In genomic region chr1:15714438-15715136, GRCh38 we compare ENCODE assay signal across 9 cellular contexts. TPM values are rescaled to one million over a fixed set of nuclear protein-coding genes. Genes with fewer than 3 reads are reported as not detected.
DNase-seq lines count a peak whose midpoint lies in the region; TF ChIP-seq lines count a peak whose summit lies in the region.
"Had no signal": no experiment of that assay in that cellular context is flagged by ENCODE, and none has a peak within 500 bp of the region (broad histone marks: within the 10 kb centered on the region; RNA-seq: fewer than 3 reads in every experiment).

No MANE protein-coding gene starts in this region.

- H3K79me2 ChIP-seq in osteoblast (ENCODE audit: insufficient read depth, low read length), result peaks cover 66% of the 10 kb centered on the region

- peak overlapping the region; percentile 48 for H3K27ac Mint-ChIP-seq in activated T-helper 1 cell treated with anti-CD3 and anti-CD28 coated beads, Interleukin-12 subunit alpha, Interleukin-12 subunit beta, Interleukin-2, Interleukin-4 antibody, amounts not matched to agents 30 ng/mL and 10 ng/mL and 1 ng/mL, durations not matched to agents 14 hours and 24 hours and 36 hours

- peaks cover 22% of the 10 kb centered on the region for H4K20me1 ChIP-seq in osteoblast (ENCODE audit: insufficient read depth, low read length)

- in situ Hi-C loops in GM13977 (cut with MboI; ENCODE audit: low pct_unique_long_range_greater_than_20kb, low sequenced_read_pairs, unreplicated experiment), result loop anchor here (10.0 kb wide), 1 partner anchor 120 kb away; no protein-coding TSS in a partner anchor

- no peaks in the 10 kb centered on the region for H3K4me1 Mint-ChIP-seq in activated T-helper 1 cell treated with anti-CD3 and anti-CD28 coated beads, Interleukin-12 subunit alpha, Interleukin-12 subunit beta, Interleukin-2, Interleukin-4 antibody, amounts not matched to agents 30 ng/mL and 10 ng/mL and 1 ng/mL, durations not matched to agents 14 hours and 24 hours and 36 hours (ENCODE audit: low read depth)

- H3K4me2 ChIP-seq in osteoblast (ENCODE audit: insufficient read depth, low read length), result no peak overlapping the region

- TF ChIP-seq CTCF in fibroblast of villous mesenchyme (IDR thresholded peaks at IDR 0.05; ENCODE audit: insufficient read depth, low read depth, low read length) (no peak), osteoblast (IDR thresholded peaks at IDR 0.05; ENCODE audit: extremely low read depth, low read depth, low read length) (no peak), GM13977 (IDR thresholded peaks at IDR 0.05; ENCODE audit: extremely low read depth, insufficient read depth, missing control alignments) (no peak)

- peaks cover 30% of the 10 kb centered on the region for H3K36me3 ChIP-seq in osteoblast (ENCODE audit: insufficient read depth, low read length)

- H3K9me3 Mint-ChIP-seq in activated T-helper 1 cell treated with anti-CD3 and anti-CD28 coated beads, Interleukin-12 subunit alpha, Interleukin-12 subunit beta, Interleukin-2, Interleukin-4 antibody, amounts not matched to agents 30 ng/mL and 10 ng/mL and 1 ng/mL, durations not matched to agents 14 hours and 24 hours and 36 hours, result no peaks in the 10 kb centered on the region

- H3K36me3 Mint-ChIP-seq in activated T-helper 1 cell treated with anti-CD3 and anti-CD28 coated beads, Interleukin-12 subunit alpha, Interleukin-12 subunit beta, Interleukin-2, Interleukin-4 antibody, amounts not matched to agents 30 ng/mL and 10 ng/mL and 1 ng/mL, durations not matched to agents 14 hours and 24 hours and 36 hours (ENCODE audit: low read depth), result peaks cover 7% of the 10 kb centered on the region

- no peaks in the 10 kb centered on the region for H3K27me3 ChIP-seq in osteoblast (ENCODE audit: insufficient read depth, low read length)

- H2AFZ ChIP-seq in osteoblast (ENCODE audit: low read length), result no peak overlapping the region

- no peaks in the 10 kb centered on the region for H3K9me3 ChIP-seq in osteoblast (ENCODE audit: low read depth, low read length)

- no peak overlapping the region for H3K27ac ChIP-seq in osteoblast (ENCODE audit: low read depth, low read length)

- H3K4me3 Mint-ChIP-seq in activated T-helper 1 cell treated with anti-CD3 and anti-CD28 coated beads, Interleukin-12 subunit alpha, Interleukin-12 subunit beta, Interleukin-2, Interleukin-4 antibody, amounts not matched to agents 30 ng/mL and 10 ng/mL and 1 ng/mL, durations not matched to agents 14 hours and 24 hours and 36 hours, result no peak overlapping the region

- DNase-seq in AG20443 (ENCODE audit: low spot score) (peak; percentile 75), fibroblast of villous mesenchyme (ENCODE audit: low read depth) (peak; percentile 81), osteoblast (ENCODE audit: insufficient read length, low spot score, missing footprints) (peak; percentile 88), NCI-H748 (lab: John Stamatoyannopoulos, UW; ENCODE audit: unreplicated experiment) (no peak), NCI-H146 treated with DMSO at 0.1 percent for 48 hours (lab: John Stamatoyannopoulos, UW; ENCODE audit: unreplicated experiment) (no peak), GM13977 (ENCODE audit: low spot score) (no peak)
- DNase-seq in activated T-helper 1 cell treated with anti-CD3 and anti-CD28 coated beads, Interleukin-12 subunit alpha, Interleukin-12 subunit beta, Interleukin-2, Interleukin-4 antibody, amounts not matched to agents 30 ng/mL and 10 ng/mL and 1 ng/mL, durations not matched to agents 14 hours and 24 hours and 36 hours (ENCODE audit: low spot score), result no peak
- DNase-seq in activated CD4-positive, alpha-beta T cell treated with anti-CD3 and anti-CD28 coated beads for 4 hours, result no peak
- DNase-seq: effector CD4-positive, alpha-beta T cell had no signal

- peaks cover 4% of the 10 kb centered on the region for H3K4me1 ChIP-seq in osteoblast (ENCODE audit: insufficient read depth, low read length)

- H3K27me3 Mint-ChIP-seq in activated T-helper 1 cell treated with anti-CD3 and anti-CD28 coated beads, Interleukin-12 subunit alpha, Interleukin-12 subunit beta, Interleukin-2, Interleukin-4 antibody, amounts not matched to agents 30 ng/mL and 10 ng/mL and 1 ng/mL, durations not matched to agents 14 hours and 24 hours and 36 hours (ENCODE audit: insufficient read depth), result no peaks in the 10 kb centered on the region

- H3K4me3 ChIP-seq in fibroblast of villous mesenchyme (ENCODE audit: low read depth, low read length), result no peak overlapping the region
- no peak overlapping the region for H3K4me3 ChIP-seq in osteoblast (ENCODE audit: insufficient read depth, low read length)

- intact Hi-C loops in activated T-helper 1 cell treated with anti-CD3 and anti-CD28 coated beads, Interleukin-12 subunit alpha, Interleukin-12 subunit beta, Interleukin-2, Interleukin-4 antibody, amounts not matched to agents 30 ng/mL and 10 ng/mL and 1 ng/mL, durations not matched to agents 14 hours and 24 hours and 36 hours (cut with micrococcal nuclease), result no loop called here

RNA-seq across cellular contexts. Expression of gene SLC25A34, which starts 21.5 kb away (rescaled TPM):
- total RNA-seq in activated T-helper 1 cell treated with anti-CD3 and anti-CD28 coated beads, Interleukin-12 subunit alpha, Interleukin-12 subunit beta, Interleukin-2, Interleukin-4 antibody, amounts not matched to agents 30 ng/mL and 10 ng/mL and 1 ng/mL, durations not matched to agents 14 hours and 24 hours and 36 hours, result 1.1 and 1.8 TPM in 2 replicates
- total RNA-seq in fibroblast of villous mesenchyme (under 0.01 and 0.43 TPM in 2 replicates), osteoblast (1.4 and 1.5 TPM in 2 replicates)

RNA-seq across cellular contexts. Expression of gene TMEM82, which starts 27.7 kb away (rescaled TPM):
- not detected in 2 replicates for total RNA-seq in activated T-helper 1 cell treated with anti-CD3 and anti-CD28 coated beads, Interleukin-12 subunit alpha, Interleukin-12 subunit beta, Interleukin-2, Interleukin-4 antibody, amounts not matched to agents 30 ng/mL and 10 ng/mL and 1 ng/mL, durations not matched to agents 14 hours and 24 hours and 36 hours
- not detected in 2 replicates for total RNA-seq in fibroblast of villous mesenchyme
- total RNA-seq in osteoblast, result not detected in 2 replicates

RNA-seq across cellular contexts. Expression of gene PLEKHM2, which starts 30.5 kb away (rescaled TPM):
- 65.5 and 66.2 TPM in 2 replicates for total RNA-seq in activated T-helper 1 cell treated with anti-CD3 and anti-CD28 coated beads, Interleukin-12 subunit alpha, Interleukin-12 subunit beta, Interleukin-2, Interleukin-4 antibody, amounts not matched to agents 30 ng/mL and 10 ng/mL and 1 ng/mL, durations not matched to agents 14 hours and 24 hours and 36 hours
- total RNA-seq in fibroblast of villous mesenchyme (54.0 and 61.8 TPM in 2 replicates), osteoblast (123 and 132 TPM in 2 replicates)

RNA-seq across cellular contexts. Expression of gene FBLIM1, which starts 44.0 kb away (rescaled TPM):
- not detected in 2 replicates for total RNA-seq in activated T-helper 1 cell treated with anti-CD3 and anti-CD28 coated beads, Interleukin-12 subunit alpha, Interleukin-12 subunit beta, Interleukin-2, Interleukin-4 antibody, amounts not matched to agents 30 ng/mL and 10 ng/mL and 1 ng/mL, durations not matched to agents 14 hours and 24 hours and 36 hours
- total RNA-seq in fibroblast of villous mesenchyme (188 and 255 TPM in 2 replicates), osteoblast (108 and 121 TPM in 2 replicates)

Comparison
In these comparisons a context has a peak if more than half of its experiments do, and no peak if none do; other contexts are left out.
1. DNase-seq: peak in AG20443 (single experiment), fibroblast of villous mesenchyme (single experiment) and osteoblast (single experiment); none in activated T-helper 1 cell treated with anti-CD3 and anti-CD28 coated beads, Interleukin-12 subunit alpha, Interleukin-12 subunit beta, Interleukin-2, Interleukin-4 antibody, amounts not matched to agents 30 ng/mL and 10 ng/mL and 1 ng/mL, durations not matched to agents 14 hours and 24 hours and 36 hours (single experiment), activated CD4-positive, alpha-beta T cell treated with anti-CD3 and anti-CD28 coated beads for 4 hours (0 of 2), NCI-H748 (single experiment), NCI-H146 treated with DMSO at 0.1 percent for 48 hours (single experiment) and GM13977 (single experiment).